34 cellular contexts compared by ENCODE assay signal in the genomic region with DNA sequence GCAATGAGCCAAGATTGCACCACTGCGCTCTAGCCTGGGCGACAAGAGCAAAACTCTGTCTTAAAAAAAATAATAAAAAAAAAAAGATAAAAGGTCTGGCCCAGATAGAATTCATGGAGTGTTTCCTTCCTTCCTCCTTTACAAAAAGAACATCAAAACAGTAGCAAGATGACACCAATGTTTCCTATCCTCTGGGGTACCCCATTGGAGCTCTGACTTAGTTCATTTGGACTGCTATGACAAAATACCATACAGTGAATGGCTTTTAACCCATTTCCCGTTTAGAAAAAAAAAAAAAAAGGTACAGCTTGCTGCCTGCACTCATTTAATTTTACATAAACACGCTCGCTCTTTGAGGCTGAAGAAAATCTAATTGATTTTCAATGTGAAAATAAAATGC.
"Had no signal": no experiment of that assay in that cellular context is flagged by ENCODE, and none has a peak within 500 bp of the region (broad histone marks: within the 10 kb centered on the region; RNA-seq: fewer than 3 reads in every experiment).

No MANE protein-coding gene starts in this region.

- H3K27ac ChIP-seq: KMS-11 had no signal

- H3K36me3 ChIP-seq: MG63 had no signal

- H3K9ac ChIP-seq: KMS-11 had no signal

- DNase-seq: Kasumi-1, MG63, MM.1S, MV-4-11, NCI-H1048, NCI-H1092, NCI-H1092 treated with DMSO at 0.1 percent for 48 hours, NCI-H1105, NCI-H1105 treated with DMSO at 0.1 percent for 48 hours, NCI-H1417, NCI-H1417 treated with DMSO at 0.1 percent for 48 hours, NCI-H1436, NCI-H1436 treated with DMSO at 0.1 percent for 48 hours, NCI-H146, NCI-H1694, NCI-H1694 treated with DMSO at 0.1 percent for 48 hours, NCI-H187, NCI-H187 treated with DMSO at 0.1 percent for 48 hours, NCI-H1930, NCI-H2029, NCI-H2029 treated with DMSO at 0.1 percent for 48 hours, NCI-H2081, NCI-H2081 treated with DMSO at 0.1 percent for 48 hours, NCI-H2107, NCI-H2171, NCI-H2171 treated with DMSO at 0.1 percent for 48 hours, NCI-H2227 treated with DMSO at 0.1 percent for 48 hours, NCI-H226, NCI-H345, NCI-H446, NCI-H446 treated with DMSO at 0.1 percent for 48 hours, NCI-H510A, NCI-H510A treated with DMSO at 0.1 percent for 48 hours had no signal

- H3K9me3 ChIP-seq: MG63 had no signal

- H3K4me2 ChIP-seq: KMS-11 had no signal

- H3K4me3 ChIP-seq: MG63 had no signal
